8 cellular contexts compared by ENCODE assay signal in genomic region chr11:279966-280761, GRCh38. TPM values are rescaled to one million over a fixed set of nuclear protein-coding genes. Genes with fewer than 3 reads are reported as not detected.
DNase-seq lines count a peak whose midpoint lies in the region; ATAC-seq, FAIRE-seq and TF ChIP-seq lines count a peak whose summit lies in the region.

No MANE protein-coding gene starts in this region.

- peaks cover 2% of the 10 kb centered on the region for H3K27me3 Mint-ChIP-seq in activated naive CD4-positive, alpha-beta T cell treated with anti-CD3 and anti-CD28 coated beads, Interleukin-2, amount 50 U/mL, for 24 hours

- intact Hi-C loops in A673 (cut with micrococcal nuclease; ENCODE audit: unreplicated experiment), result no loop called here

- peaks cover 43% of the 10 kb centered on the region for H3K27me3 ChIP-seq in A673 (replicated peaks; ENCODE audit: insufficient read depth, low read depth, low read length, poor library complexity)
- peaks cover 56% of the 10 kb centered on the region for H3K27me3 ChIP-seq in keratinocyte (ENCODE audit: control insufficient read depth, extremely low read depth, insufficient read depth, low read length)
- peaks cover 73% of the 10 kb centered on the region for H3K27me3 ChIP-seq in suprapubic skin

- ATAC-seq in HG02840 (IDR thresholded peaks at IDR 0.05; ENCODE audit: low FRiP score, unreplicated experiment), result no peak

- DNase-seq in A673 (ENCODE audit: low spot score) (no peak), Kasumi-1 (lab: John Stamatoyannopoulos, UW) (peak; percentile 65 to 70), keratinocyte (ENCODE audit: low read depth, low spot score) (no peak), suprapubic skin (ENCODE audit: low spot score in 2 of 2) (peak; percentile 66 to 74), RWPE1 (ENCODE audit: low spot score) (no peak), cerebellar nuclear complex (lab: John Stamatoyannopoulos, UW) (no peak)

- H3K9me3 Mint-ChIP-seq in activated naive CD4-positive, alpha-beta T cell treated with anti-CD3 and anti-CD28 coated beads, Interleukin-2, amount 50 U/mL, for 24 hours, result no peaks in the 10 kb centered on the region

- no peak for TF ChIP-seq POLR2A in suprapubic skin (IDR thresholded peaks at IDR 0.05)

- TF ChIP-seq EP300 in suprapubic skin (IDR thresholded peaks at IDR 0.05), result no peak

- H3K27ac ChIP-seq in A673 (ENCODE audit: low read depth, low read length, poor library complexity, severe bottlenecking) (no peak overlapping the region), keratinocyte (ENCODE audit: control insufficient read depth, insufficient read depth, low read length) (no peak overlapping the region), suprapubic skin (no peak overlapping the region), RWPE1 (no peak overlapping the region)

- no peak overlapping the region for H3K9ac ChIP-seq in keratinocyte (ENCODE audit: control insufficient read depth, extremely low read depth, insufficient read depth, low read length)

- H4K20me1 ChIP-seq in keratinocyte (ENCODE audit: control insufficient read depth, extremely low read depth, insufficient read depth, low read length), result no peaks in the 10 kb centered on the region

- no peak for FAIRE-seq in keratinocyte (lab: Jason Lieb, UNC)

- no peaks in the 10 kb centered on the region for H3K79me2 ChIP-seq in keratinocyte (ENCODE audit: control insufficient read depth, insufficient read depth, low read length)

- no TSS peak for BruUV-seq in A673 (replicated peaks; lab: Mats Ljungman, UMichigan)

- TF ChIP-seq CTCF in A673 (conservative IDR thresholded peaks at IDR 0.05; ENCODE audit: low read depth, low read length) (0 out of 2 replicates have a peak, but pooled peaks have one; percentile 8), keratinocyte (optimal IDR thresholded peaks at IDR 0.05 in 1 of 3, IDR thresholded peaks at IDR 0.05 in 1 of 3, conservative IDR thresholded peaks at IDR 0.05 in 1 of 3; ENCODE audit: extremely low read depth in 1 of 3, insufficient read depth in 2 of 3, low read length in 3 of 3) (no peak), suprapubic skin (IDR thresholded peaks at IDR 0.05) (no peak), RWPE1 (conservative IDR thresholded peaks at IDR 0.05; ENCODE audit: low read depth) (no peak)

- peak overlapping the region; percentile 32 for H3K4me2 ChIP-seq in keratinocyte (ENCODE audit: control insufficient read depth, extremely low read depth, insufficient read depth, low read depth, low read length)

- H3K4me3 Mint-ChIP-seq in activated naive CD4-positive, alpha-beta T cell treated with anti-CD3 and anti-CD28 coated beads, Interleukin-2, amount 50 U/mL, for 24 hours, result peak overlapping the region; percentile 79

- peaks cover 3% of the 10 kb centered on the region for H3K36me3 Mint-ChIP-seq in activated naive CD4-positive, alpha-beta T cell treated with anti-CD3 and anti-CD28 coated beads, Interleukin-2, amount 50 U/mL, for 24 hours

- POLR2A ChIA-PET in A673 (lab: Charles Lee; ENCODE audit: low non-redundant PET), result no interaction called here
- POLR2A ChIA-PET in RWPE1 (lab: Yijun Ruan, JAX; ENCODE audit: low non-redundant PET), result interaction anchor here (0.7 kb wide), 1 partner anchor 82 kb away, joined by 8 read pairs; no protein-coding TSS in a partner anchor

- H3K36me3 ChIP-seq in A673 (ENCODE audit: insufficient read depth, low read length, poor library complexity, severe bottlenecking) (no peaks in the 10 kb centered on the region), keratinocyte (ENCODE audit: control insufficient read depth in 2 of 2, extremely low read depth in 1 of 2, insufficient read depth in 2 of 2, low read length in 2 of 2) (no peaks in the 10 kb centered on the region), suprapubic skin (no peaks in the 10 kb centered on the region)

- CTCF ChIA-PET in A673 (lab: Charles Lee), result no interaction called here
- CTCF ChIA-PET in RWPE1 (lab: Yijun Ruan, JAX), result interaction anchor here (0.5 to 0.8 kb wide), 2 partner anchors 13 to 15 kb away, joined by 3 to 5 read pairs; no protein-coding TSS in a partner anchor

- 2% methylated on average over 21 of the region's 93 CpGs for WGBS in suprapubic skin

- H3K4me1 Mint-ChIP-seq in activated naive CD4-positive, alpha-beta T cell treated with anti-CD3 and anti-CD28 coated beads, Interleukin-2, amount 50 U/mL, for 24 hours, result peaks cover 46% of the 10 kb centered on the region

- H2AFZ ChIP-seq in keratinocyte (ENCODE audit: control insufficient read depth, low read length), result no peak overlapping the region

- H3K4me1 ChIP-seq in A673 (ENCODE audit: insufficient read depth, low read length, poor library complexity, severe bottlenecking) (no peaks in the 10 kb centered on the region), keratinocyte (ENCODE audit: control insufficient read depth, extremely low read depth, insufficient read depth, low read length) (no peaks in the 10 kb centered on the region), suprapubic skin (peaks cover 34% of the 10 kb centered on the region)

- H3K27ac Mint-ChIP-seq in activated naive CD4-positive, alpha-beta T cell treated with anti-CD3 and anti-CD28 coated beads, Interleukin-2, amount 50 U/mL, for 24 hours, result peak overlapping the region; percentile 88

- H3K9me3 ChIP-seq in A673 (ENCODE audit: low read depth, low read length, poor library complexity, severe bottlenecking) (no peaks in the 10 kb centered on the region), keratinocyte (ENCODE audit: control insufficient read depth, low read depth, low read length) (no peaks in the 10 kb centered on the region), suprapubic skin (no peaks in the 10 kb centered on the region)

- H3K9me1 ChIP-seq in keratinocyte (ENCODE audit: control insufficient read depth, extremely low read depth, insufficient read depth, low read length), result no peaks in the 10 kb centered on the region

- H3K4me3 ChIP-seq in A673 (ENCODE audit: low read depth, low read length, poor library complexity, severe bottlenecking) (no peak overlapping the region), keratinocyte (ENCODE audit: control insufficient read depth in 2 of 3, extremely low read depth in 1 of 3, insufficient read depth in 2 of 3, low read depth in 1 of 3, low read length in 3 of 3) (peak overlapping the region in 1 of 3 experiments; percentile 6), suprapubic skin (peak overlapping the region; percentile 44)

- dilution Hi-C loops in keratinocyte (cut with MboI; ENCODE audit: extremely low pct_ligation_motif_present, low sequenced_read_pairs), result no loop called here

RNA-seq across cellular contexts. Expression of gene NLRP6, which starts 2.0 kb away (rescaled TPM):
- total RNA-seq in A673 (2021), result not detected in 2 replicates
- not detected in 3 replicates for polyA plus RNA-seq in keratinocyte
- polyA plus RNA-seq in keratinocyte (2011; ENCODE audit: low read depth), result not detected
- not detected in 2 replicates for polyA plus RNA-seq in keratinocyte (2011; cell fraction: cytosol; rRNA removed)
- polyA plus RNA-seq in keratinocyte (2011; cell fraction: nucleus; rRNA removed), result not detected in 2 replicates
- polyA plus RNA-seq in keratinocyte (2012; ENCODE audit: low replicate concordance), result not detected in 2 replicates
- polyA minus RNA-seq in keratinocyte, result not detected in 3 replicates
- polyA minus RNA-seq in keratinocyte (2011; cell fraction: cytosol; rRNA and poly(A)+ RNA removed), result not detected
- not detected in 2 replicates for polyA minus RNA-seq in keratinocyte (2011; cell fraction: nucleus; rRNA and poly(A)+ RNA removed)
- 1 to 10 TPM in 1 of 4 donors, under 1 TPM in 3; 0.15 to 1.3 (median 0.64) TPM for total RNA-seq in suprapubic skin

RNA-seq across cellular contexts. Expression of gene PGGHG, which starts 8.8 kb away (rescaled TPM):
- total RNA-seq in A673 (2021) (5.4 and 8.6 TPM in 2 replicates), suprapubic skin (10 to 100 TPM in 2 of 4 donors, 1 to 10 TPM in 2; 3.5 to 22.0 (median 8.1) TPM)
- 4.3 to 12.2 TPM (median 6.2 TPM) in 3 replicates for polyA plus RNA-seq in keratinocyte
- 2.0 TPM for polyA plus RNA-seq in keratinocyte (2011; ENCODE audit: low read depth)
- 0.97 and 2.1 TPM in 2 replicates for polyA plus RNA-seq in keratinocyte (2011; cell fraction: cytosol; rRNA removed)
- 68.1 and 95.0 TPM in 2 replicates for polyA plus RNA-seq in keratinocyte (2011; cell fraction: nucleus; rRNA removed)
- 3.6 and 6.4 TPM in 2 replicates for polyA plus RNA-seq in keratinocyte (2012; ENCODE audit: low replicate concordance)
- 2.3 to 3.0 TPM (median 2.4 TPM) in 3 replicates for polyA minus RNA-seq in keratinocyte
- polyA minus RNA-seq in keratinocyte (2011; cell fraction: cytosol; rRNA and poly(A)+ RNA removed), result 2.7 TPM
- polyA minus RNA-seq in keratinocyte (2011; cell fraction: nucleus; rRNA and poly(A)+ RNA removed), result 6.5 and 6.8 TPM in 2 replicates

RNA-seq across cellular contexts. Expression of gene IFITM5, which starts 19.2 kb away (rescaled TPM):
- not detected in 2 replicates for total RNA-seq in A673 (2021)
- not detected in 3 replicates for polyA plus RNA-seq in keratinocyte
- not detected for polyA plus RNA-seq in keratinocyte (2011; ENCODE audit: low read depth)
- polyA plus RNA-seq in keratinocyte (2011; cell fraction: cytosol; rRNA removed), result not detected in 2 replicates
- polyA plus RNA-seq in keratinocyte (2011; cell fraction: nucleus; rRNA removed), result not detected in 2 replicates
- not detected in 2 replicates for polyA plus RNA-seq in keratinocyte (2012; ENCODE audit: low replicate concordance)
- polyA minus RNA-seq in keratinocyte, result not detected in 3 replicates
- not detected for polyA minus RNA-seq in keratinocyte (2011; cell fraction: cytosol; rRNA and poly(A)+ RNA removed)
- polyA minus RNA-seq in keratinocyte (2011; cell fraction: nucleus; rRNA and poly(A)+ RNA removed), result not detected in 2 replicates
- total RNA-seq in suprapubic skin, result not detected

RNA-seq across cellular contexts. Expression of gene IFITM2, which starts 27.5 kb away (rescaled TPM):
- total RNA-seq in A673 (2021) (23.3 and 25.5 TPM in 2 replicates), suprapubic skin (10 to 100 TPM; 25.6 to 84.1 (median 45.1) TPM)
- 26.9 to 83.0 TPM (median 72.3 TPM) in 3 replicates for polyA plus RNA-seq in keratinocyte
- polyA plus RNA-seq in keratinocyte (2011; ENCODE audit: low read depth), result 6.3 TPM
- 64.8 and 210 TPM in 2 replicates for polyA plus RNA-seq in keratinocyte (2011; cell fraction: cytosol; rRNA removed)
- polyA plus RNA-seq in keratinocyte (2011; cell fraction: nucleus; rRNA removed), result 42.2 and 109 TPM in 2 replicates
- polyA plus RNA-seq in keratinocyte (2012; ENCODE audit: low replicate concordance), result 53.9 and 150 TPM in 2 replicates
- polyA minus RNA-seq in keratinocyte, result 20.9 to 46.0 TPM (median 41.8 TPM) in 3 replicates
- 88.1 TPM for polyA minus RNA-seq in keratinocyte (2011; cell fraction: cytosol; rRNA and poly(A)+ RNA removed)
- polyA minus RNA-seq in keratinocyte (2011; cell fraction: nucleus; rRNA and poly(A)+ RNA removed), result 4.3 and 4.6 TPM in 2 replicates

RNA-seq across cellular contexts. Expression of gene IFITM1, which starts 33.7 kb away (rescaled TPM):
- total RNA-seq in A673 (2021) (24.4 and 34.1 TPM in 2 replicates), suprapubic skin (100 to 1,000 TPM in 1 of 4 donors, 10 to 100 TPM in 3; 50.7 to 128 (median 67.6) TPM)
- polyA plus RNA-seq in keratinocyte, result 333 to 549 TPM (median 333 TPM) in 3 replicates
- 6.0 TPM for polyA plus RNA-seq in keratinocyte (2011; ENCODE audit: low read depth)
- 283 and 377 TPM in 2 replicates for polyA plus RNA-seq in keratinocyte (2011; cell fraction: cytosol; rRNA removed)
- polyA plus RNA-seq in keratinocyte (2011; cell fraction: nucleus; rRNA removed), result 235 and 342 TPM in 2 replicates
- 25.1 and 252 TPM in 2 replicates for polyA plus RNA-seq in keratinocyte (2012; ENCODE audit: low replicate concordance)
- polyA minus RNA-seq in keratinocyte, result 312 to 864 TPM (median 567 TPM) in 3 replicates
- 260 TPM for polyA minus RNA-seq in keratinocyte (2011; cell fraction: cytosol; rRNA and poly(A)+ RNA removed)
- polyA minus RNA-seq in keratinocyte (2011; cell fraction: nucleus; rRNA and poly(A)+ RNA removed), result 81.1 and 91.2 TPM in 2 replicates

Comparison
In these comparisons a context has a peak if more than half of its experiments do, and no peak if none do; other contexts are left out.
1. DNase-seq: peak in Kasumi-1 (2 of 2) and suprapubic skin (2 of 2); none in A673 (single experiment), keratinocyte (single experiment), RWPE1 (single experiment) and cerebellar nuclear complex (0 of 2).